Comparison of ENCODE assay signal across 9 cellular contexts in the genomic region with DNA sequence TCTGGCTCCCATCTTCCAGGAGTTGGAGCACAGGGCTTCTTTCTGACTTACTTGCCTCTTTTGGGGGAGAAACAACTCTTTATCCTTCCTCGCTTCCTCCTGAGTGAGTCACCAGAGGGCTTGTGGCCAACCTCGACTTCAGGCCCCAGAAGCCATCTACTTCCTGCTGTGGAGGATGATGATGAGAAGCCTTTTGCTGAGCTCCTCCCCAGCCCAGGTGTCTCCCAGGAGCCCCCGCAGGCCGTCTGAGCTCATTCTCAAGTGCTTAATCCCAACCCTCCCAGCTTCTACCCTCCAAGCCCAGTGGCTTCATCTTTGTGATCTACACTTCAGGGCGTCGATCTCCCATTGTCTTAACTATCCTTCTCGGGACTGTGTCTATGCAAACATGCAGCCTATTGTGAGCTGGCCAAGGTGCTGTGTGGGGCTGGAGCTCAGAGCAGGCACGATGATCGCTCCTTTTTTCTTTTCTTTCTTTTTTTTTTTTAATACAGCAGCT. TPM values are rescaled to one million over a fixed set of nuclear protein-coding genes. Genes with fewer than 3 reads are reported as not detected.
DNase-seq lines count a peak whose midpoint lies in the region; ATAC-seq and TF ChIP-seq lines count a peak whose summit lies in the region.
"Had no signal": no experiment of that assay in that cellular context is flagged by ENCODE, and none has a peak within 500 bp of the region (broad histone marks: within the 10 kb centered on the region; RNA-seq: fewer than 3 reads in every experiment).

No MANE protein-coding gene starts in this region.

- H3K27ac Mint-ChIP-seq in glutamatergic neuron (ENCODE audit: unreplicated experiment), result peak overlapping the region; percentile 55

- peaks cover 16% of the 10 kb centered on the region for H3K4me1 ChIP-seq in Loucy (ENCODE audit: insufficient read depth, low read length, poor library complexity, severe bottlenecking)
- H3K4me1 ChIP-seq: parathyroid adenoma had no signal

- 0 out of 2 replicates have a peak, but pooled peaks cover 2% of the 10 kb centered on the region for H3F3A ChIP-seq in Loucy (ENCODE audit: low read depth)

- peak overlapping the region; percentile 88 for H2AFZ ChIP-seq in Loucy (ENCODE audit: low read length)
- H2AFZ ChIP-seq: parathyroid adenoma had no signal

- H3K4me1 Mint-ChIP-seq in glutamatergic neuron (ENCODE audit: low read depth, unreplicated experiment), result no peaks in the 10 kb centered on the region

- peaks cover 6% of the 10 kb centered on the region for H3K36me3 Mint-ChIP-seq in glutamatergic neuron (ENCODE audit: unreplicated experiment)

- no peak for ATAC-seq in HG03045 (IDR thresholded peaks at IDR 0.05; ENCODE audit: unreplicated experiment)
- no peak for ATAC-seq in GM18519 (IDR thresholded peaks at IDR 0.05; ENCODE audit: low FRiP score, unreplicated experiment)

- H3K79me2 ChIP-seq in Loucy (ENCODE audit: insufficient read depth, low read length), result no peaks in the 10 kb centered on the region
- H3K79me2 ChIP-seq: parathyroid adenoma had no signal

- H3K36me3 ChIP-seq in Loucy (ENCODE audit: insufficient read depth, low read length), result no peaks in the 10 kb centered on the region

- H3K9me3 ChIP-seq in Loucy (ENCODE audit: insufficient read depth, low read depth, low read length), result no peaks in the 10 kb centered on the region

- in situ Hi-C loops in ACHN (cut with HindIII; ENCODE audit: low pct_ligation_motif_present, low pct_unique_long_range_greater_than_20kb, low sequenced_read_pairs) (loop anchor here (25.0 kb wide), 1 partner anchor 136 kb away; no protein-coding TSS in a partner anchor), GM13976 (cut with MboI; ENCODE audit: low sequenced_read_pairs, unreplicated experiment) (no loop called here)

- H3K4me2 ChIP-seq in Loucy (ENCODE audit: low read depth, low read length, poor library complexity, severe bottlenecking), result peak overlapping the region; percentile 79

- H4K20me1 ChIP-seq in Loucy (ENCODE audit: insufficient read depth, low read length, poor library complexity, severe bottlenecking), result no peaks in the 10 kb centered on the region

- peak overlapping the region; percentile 61 for H3K4me3 ChIP-seq in Loucy (ENCODE audit: low read length, poor library complexity, severe bottlenecking)

- no peaks in the 10 kb centered on the region for H3K27me3 ChIP-seq in Loucy (ENCODE audit: insufficient read depth, low read length, poor library complexity, severe bottlenecking)

- H3K9me3 Mint-ChIP-seq in glutamatergic neuron (ENCODE audit: unreplicated experiment), result peaks cover 6% of the 10 kb centered on the region

- no peaks in the 10 kb centered on the region for H3K9me2 ChIP-seq in Loucy (replicated peaks; ENCODE audit: low read depth, low read length)

- DNase-seq in ACHN (peak; percentile 20), glutamatergic neuron (no peak), NCI-H2196 treated with DMSO at 0.1 percent for 48 hours (lab: John Stamatoyannopoulos, UW; ENCODE audit: unreplicated experiment) (no peak), GM13976 (ENCODE audit: low spot score) (no peak)
- peak; percentile 60 for DNase-seq in activated CD8-positive, alpha-beta memory T cell treated with anti-CD3 and anti-CD28 coated beads, Interleukin-2, amount 50 U/mL, for 4 hours

- peak overlapping the region; percentile 57 for H3K9ac ChIP-seq in Loucy (ENCODE audit: low read depth, low read length, poor library complexity, severe bottlenecking)
- H3K9ac ChIP-seq: parathyroid adenoma had no signal

- H3K27me3 Mint-ChIP-seq in glutamatergic neuron (ENCODE audit: unreplicated experiment), result peaks cover 7% of the 10 kb centered on the region

- H3K4me3 Mint-ChIP-seq in glutamatergic neuron (ENCODE audit: unreplicated experiment), result no peak overlapping the region

- TF ChIP-seq CTCF in Loucy (conservative IDR thresholded peaks at IDR 0.05; ENCODE audit: low read length) (no peak), glutamatergic neuron (IDR thresholded peaks at IDR 0.05; ENCODE audit: partially characterized antibody, unreplicated experiment) (no peak), GM13976 (IDR thresholded peaks at IDR 0.05; ENCODE audit: borderline replicate concordance, control extremely low read depth, extremely low read depth, insufficient read depth, missing control alignments) (no peak)

RNA-seq across cellular contexts. Expression of a gene that starts 27.9 kb away (rescaled TPM):
- 4.0 TPM for total RNA-seq in glutamatergic neuron (ENCODE audit: unreplicated experiment)

RNA-seq across cellular contexts. Expression of a gene that starts 35.0 kb away (rescaled TPM):
- total RNA-seq in glutamatergic neuron (ENCODE audit: unreplicated experiment), result 34.5 TPM

Comparison
In these comparisons a context has a peak if more than half of its experiments do, and no peak if none do; other contexts are left out.
1. DNase-seq: peak in ACHN (single experiment) and activated CD8-positive, alpha-beta memory T cell treated with anti-CD3 and anti-CD28 coated beads, Interleukin-2, amount 50 U/mL, for 4 hours (single experiment); none in glutamatergic neuron (single experiment), NCI-H2196 treated with DMSO at 0.1 percent for 48 hours (single experiment) and GM13976 (single experiment).